Comparison of ENCODE assay signal across 1 cellular context in genomic region chr10:99905971-99906370, GRCh38.
TF ChIP-seq lines count a peak whose summit lies in the region.

No MANE protein-coding gene starts in this region.

TF ChIP-seq in GM23338, 12 proteins besides CTCF, POLR2A, EP300 and RAD21 (continued from another document):
- TF ChIP-seq ZNF462 (CRISPR knock-in tag; IDR thresholded peaks at IDR 0.05), result no peak
- TF ChIP-seq NANOG (IDR thresholded peaks at IDR 0.05; ENCODE audit: borderline replicate concordance), result no peak
- no peak for TF ChIP-seq ETS1 (IDR thresholded peaks at IDR 0.05)
- no peak for TF ChIP-seq ZNF114 (CRISPR knock-in tag; IDR thresholded peaks at IDR 0.05)
- no peak for TF ChIP-seq JUNB (IDR thresholded peaks at IDR 0.05; ENCODE audit: unreplicated experiment)
- TF ChIP-seq REST (IDR thresholded peaks at IDR 0.05; ENCODE audit: unreplicated experiment), result no peak
- no peak for TF ChIP-seq EZH2 (IDR thresholded peaks at IDR 0.05; ENCODE audit: low read depth, unreplicated experiment)
- TF ChIP-seq CREB1 (CRISPR knock-in tag; IDR thresholded peaks at IDR 0.05; ENCODE audit: low read depth), result no peak
TF ChIP-seq in GM23338: peak in this region for 0.
